ENCODE assay signal across 18 cellular contexts in the genomic region with DNA sequence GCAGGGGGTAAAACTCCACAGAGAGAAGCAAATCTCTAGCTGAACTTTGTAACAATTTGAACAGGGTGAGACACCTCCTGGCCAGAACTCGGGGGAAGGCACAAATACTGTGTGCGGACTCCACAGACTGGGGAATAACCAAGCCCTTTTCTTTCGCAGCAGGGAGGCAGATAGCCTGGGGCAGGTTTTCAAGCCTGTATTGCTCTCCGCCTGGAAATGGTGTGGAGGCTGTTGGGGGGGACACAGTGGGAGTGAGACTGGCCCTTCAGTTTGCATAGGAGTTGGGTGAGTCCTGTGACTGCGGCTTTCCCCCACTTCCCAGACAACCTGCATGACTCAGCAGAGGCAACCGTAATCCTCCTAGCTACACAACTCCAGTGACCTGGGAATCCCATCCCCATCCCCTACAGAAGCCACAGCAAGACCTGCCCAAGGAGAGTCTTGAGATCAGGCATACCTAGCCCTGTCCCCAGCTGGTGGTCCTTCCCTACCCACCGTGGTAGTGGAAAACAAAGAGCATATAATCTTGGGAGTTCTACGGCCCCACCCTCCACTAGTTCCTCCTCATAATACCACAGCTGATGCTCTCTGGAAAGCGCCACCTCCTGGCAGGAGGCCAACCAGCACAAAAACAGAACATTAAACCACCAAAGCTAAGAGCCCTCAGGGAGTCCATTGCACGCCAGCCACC. TPM values are rescaled to one million over a fixed set of nuclear protein-coding genes. Genes with fewer than 3 reads are reported as not detected.
DNase-seq lines count a peak whose midpoint lies in the region; ATAC-seq and TF ChIP-seq lines count a peak whose summit lies in the region.
"Had no signal": no experiment of that assay in that cellular context is flagged by ENCODE, and none has a peak within 500 bp of the region (broad histone marks: within the 10 kb centered on the region; RNA-seq: fewer than 3 reads in every experiment).

No MANE protein-coding gene starts in this region.

- H3K9ac ChIP-seq in neural progenitor cell, result no peak overlapping the region

- DNase-seq in DMS 273 (lab: John Stamatoyannopoulos, UW; ENCODE audit: unreplicated experiment), result peak; percentile 23
- DNase-seq in DMS 273 treated with DMSO at 0.1 percent for 48 hours (lab: John Stamatoyannopoulos, UW), result no peak
- peak; percentile 8 for DNase-seq in LoVo (ENCODE audit: low spot score)
- DNase-seq in activated naive CD8-positive, alpha-beta T cell treated with anti-CD3 and anti-CD28 coated beads, Interleukin-2, amount 50 U/mL, for 24 hours, result peak; percentile 1
- DNase-seq in neural progenitor cell (ENCODE audit: low spot score), result no peak
- no peak for DNase-seq in NCI-H2107 (lab: John Stamatoyannopoulos, UW)
- DNase-seq in cardiac septum (ENCODE audit: low spot score), result no peak
- DNase-seq in central memory CD4-positive, alpha-beta T cell, result no peak
- DNase-seq: activated CD4-positive, alpha-beta T cell treated with anti-CD3 and anti-CD28 coated beads, Interleukin-2, amount 10 ng/mL, durations not matched to agents 7 days and 5 days; caudate nucleus; lower lobe of right lung; NCI-H1417 treated with DMSO at 0.1 percent for 48 hours; NK-92 treated with Interleukin-12 subunit alpha and Interleukin-12 subunit beta, amount 100 ng/mL, for 24 hours had no signal

- no peaks in the 10 kb centered on the region for H3K27me3 ChIP-seq in neural progenitor cell
- H3K27me3 ChIP-seq: neutrophil had no signal

- no peaks in the 10 kb centered on the region for H3K9me3 ChIP-seq in neural progenitor cell (ENCODE audit: low read depth)
- H3K9me3 ChIP-seq: Caco-2, lower lobe of right lung, neutrophil, thoracic aorta had no signal

- H3K27me3 Mint-ChIP-seq in activated naive CD8-positive, alpha-beta T cell treated with anti-CD3 and anti-CD28 coated beads, Interleukin-2, amount 50 U/mL, for 24 hours, result no peaks in the 10 kb centered on the region
- peaks cover 3% of the 10 kb centered on the region for H3K27me3 Mint-ChIP-seq in neural progenitor cell (ENCODE audit: insufficient read depth, low read depth)

- peaks cover 20% of the 10 kb centered on the region for H3K4me1 Mint-ChIP-seq in activated naive CD8-positive, alpha-beta T cell treated with anti-CD3 and anti-CD28 coated beads, Interleukin-2, amount 50 U/mL, for 24 hours
- no peaks in the 10 kb centered on the region for H3K4me1 Mint-ChIP-seq in neural progenitor cell

- H3K36me3 Mint-ChIP-seq in activated naive CD8-positive, alpha-beta T cell treated with anti-CD3 and anti-CD28 coated beads, Interleukin-2, amount 50 U/mL, for 24 hours (ENCODE audit: low read depth), result no peaks in the 10 kb centered on the region
- no peaks in the 10 kb centered on the region for H3K36me3 Mint-ChIP-seq in neural progenitor cell

- no peak overlapping the region for H3K4me3 ChIP-seq in neural progenitor cell
- H3K4me3 ChIP-seq: lower lobe of right lung, thoracic aorta had no signal

- H3K27ac Mint-ChIP-seq in activated naive CD8-positive, alpha-beta T cell treated with anti-CD3 and anti-CD28 coated beads, Interleukin-2, amount 50 U/mL, for 24 hours, result no peak overlapping the region
- H3K27ac Mint-ChIP-seq in neural progenitor cell, result no peak overlapping the region
- H3K27ac Mint-ChIP-seq: activated T-helper 2 cell treated with anti-CD3 and anti-CD28 coated beads, Interferon-gamma antibody, Interleukin-2, Interleukin-4, amounts not matched to agents 10 μg/mL and 5 μg/mL and 100 μg/mL, durations not matched to agents 14 hours and 24 hours and 36 hours had no signal

- H3K36me3 ChIP-seq in neural progenitor cell, result no peaks in the 10 kb centered on the region
- H3K36me3 ChIP-seq: lower lobe of right lung, neutrophil, thoracic aorta had no signal

- no peaks in the 10 kb centered on the region for H3F3A ChIP-seq in neural progenitor cell (ENCODE audit: low read depth)

- peak; percentile 22 for TF ChIP-seq CTCF in neural progenitor cell (IDR thresholded peaks at IDR 0.05)

- H3K79me2 ChIP-seq in neural progenitor cell (ENCODE audit: low read depth), result no peaks in the 10 kb centered on the region

- no peak overlapping the region for H3K4me2 ChIP-seq in neural progenitor cell

- no peaks in the 10 kb centered on the region for H3K4me1 ChIP-seq in neural progenitor cell
- H3K4me1 ChIP-seq: Caco-2, lower lobe of right lung had no signal

- H2AFZ ChIP-seq in neural progenitor cell (replicated peaks), result no peak overlapping the region

- no peak for ATAC-seq in activated naive CD8-positive, alpha-beta T cell treated with anti-CD3 and anti-CD28 coated beads, Interleukin-2, amount 50 U/mL, for 24 hours
- ATAC-seq: lower lobe of right lung had no signal

- H4K20me1 ChIP-seq in neural progenitor cell (ENCODE audit: low read depth), result no peaks in the 10 kb centered on the region

- no peaks in the 10 kb centered on the region for H3K9me3 Mint-ChIP-seq in activated naive CD8-positive, alpha-beta T cell treated with anti-CD3 and anti-CD28 coated beads, Interleukin-2, amount 50 U/mL, for 24 hours
- H3K9me3 Mint-ChIP-seq in neural progenitor cell, result peaks cover 15% of the 10 kb centered on the region
- H3K9me3 Mint-ChIP-seq: activated T-helper 2 cell treated with anti-CD3 and anti-CD28 coated beads, Interferon-gamma antibody, Interleukin-2, Interleukin-4, amounts not matched to agents 10 μg/mL and 5 μg/mL and 100 μg/mL, durations not matched to agents 14 hours and 24 hours and 36 hours had no signal

- no peak overlapping the region for H3K4me3 Mint-ChIP-seq in activated naive CD8-positive, alpha-beta T cell treated with anti-CD3 and anti-CD28 coated beads, Interleukin-2, amount 50 U/mL, for 24 hours
- H3K4me3 Mint-ChIP-seq in neural progenitor cell, result no peak overlapping the region
- H3K4me3 Mint-ChIP-seq: activated CD4-positive, alpha-beta T cell treated with anti-CD3 and anti-CD28 coated beads, Interleukin-2, amount 10 ng/mL, durations not matched to agents 7 days and 5 days had no signal

- no peak overlapping the region for H3K27ac ChIP-seq in neural progenitor cell
- H3K27ac ChIP-seq: lower lobe of right lung, neutrophil, thoracic aorta had no signal

- intact Hi-C loops in cardiac septum (cut with DNase I), result no loop called here

RNA-seq across cellular contexts. Expression of a gene that starts 12.9 kb away (rescaled TPM):
- not detected in 2 replicates for total RNA-seq in neural progenitor cell (ENCODE audit: low replicate concordance)
- total RNA-seq in cardiac septum, result 732 TPM
- total RNA-seq: activated CD4-positive, alpha-beta T cell treated with anti-CD3 and anti-CD28 coated beads, Interleukin-2, amount 10 ng/mL, durations not matched to agents 7 days and 5 days; activated T-helper 2 cell treated with anti-CD3 and anti-CD28 coated beads, Interferon-gamma antibody, Interleukin-2, Interleukin-4, amounts not matched to agents 10 μg/mL and 5 μg/mL and 100 μg/mL, durations not matched to agents 14 hours and 24 hours and 36 hours; lower lobe of right lung; T-helper 1 cell treated with Interleukin-12 subunit alpha and Interleukin-12 subunit beta and Interleukin-4 antibody, amounts not matched to agents 30 ng/mL and 1 ng/mL, for 36 hours had no signal

Comparison
In these comparisons a context has a peak if more than half of its experiments do, and no peak if none do; other contexts are left out.
1. DNase-seq: peak in DMS 273 (single experiment), LoVo (single experiment) and activated naive CD8-positive, alpha-beta T cell treated with anti-CD3 and anti-CD28 coated beads, Interleukin-2, amount 50 U/mL, for 24 hours (single experiment); none in DMS 273 treated with DMSO at 0.1 percent for 48 hours (single experiment), neural progenitor cell (single experiment), NCI-H2107 (single experiment), cardiac septum (single experiment) and central memory CD4-positive, alpha-beta T cell (single experiment).
2. RNA of a gene that starts 12.9 kb away (total RNA-seq): 732 TPM in cardiac septum (single experiment); not detected in neural progenitor cell; every median in the first group is over 100 times any median in the second.